ENCODE assay signal across 8 cellular contexts in the genomic region with DNA sequence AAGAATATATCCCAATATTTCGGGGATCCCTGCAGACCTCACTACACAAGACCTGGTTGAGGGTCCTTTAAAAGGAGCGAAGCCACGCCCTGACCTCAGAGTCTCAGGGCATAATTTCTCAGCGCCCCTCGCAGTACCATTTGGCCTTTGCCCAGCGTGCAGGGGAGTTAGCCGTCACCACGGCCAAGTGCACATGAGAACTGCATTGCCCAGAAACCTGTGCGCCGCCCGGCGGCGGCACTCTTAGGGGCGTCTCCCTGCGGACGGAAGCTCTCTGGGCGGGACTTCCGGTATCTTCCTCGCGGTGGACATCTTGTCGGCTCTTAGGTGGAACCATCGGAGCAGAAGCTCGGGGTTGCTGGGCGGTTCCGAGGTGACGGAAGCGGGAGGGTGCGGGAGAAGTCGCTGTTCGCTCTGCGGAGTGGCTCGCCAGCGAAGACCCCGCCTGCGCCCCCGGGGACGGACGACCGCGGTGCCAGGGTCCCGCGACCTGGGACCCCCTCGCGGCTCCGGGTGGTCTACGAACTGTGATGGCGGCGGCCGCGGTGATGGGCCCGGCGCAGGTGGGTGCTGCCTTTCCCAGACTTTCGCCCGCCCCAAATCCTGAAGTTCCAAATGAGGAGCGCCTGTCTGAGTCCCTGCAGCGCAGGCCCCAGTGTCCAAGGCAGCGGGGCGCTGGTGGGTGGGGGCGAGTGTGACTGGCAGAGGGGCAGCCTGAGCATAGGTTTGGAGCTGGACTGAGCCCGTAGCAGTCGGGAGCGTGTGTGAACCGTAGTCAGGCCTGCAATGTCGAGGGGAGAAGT. TPM values are rescaled to one million over a fixed set of nuclear protein-coding genes. Genes with fewer than 3 reads are reported as not detected.
DNase-seq lines count a peak whose midpoint lies in the region; ATAC-seq and TF ChIP-seq lines count a peak whose summit lies in the region.

A gene (plus strand): TSS at position 302 of the 803 bp plus-strand sequence. CDS start 5,227 bp downstream, outside the sequence.

- peaks cover 39% of the 10 kb centered on the region for H3K36me3 ChIP-seq in effector memory CD4-positive, alpha-beta T cell (ENCODE audit: control insufficient read depth, insufficient read depth, low read length)

- ATAC-seq in GM19328 (IDR thresholded peaks at IDR 0.05; ENCODE audit: unreplicated experiment) = peak; percentile 98
- peak; percentile 92 for ATAC-seq in HG03565 (IDR thresholded peaks at IDR 0.05; ENCODE audit: unreplicated experiment)

- H3K27me3 ChIP-seq in effector memory CD4-positive, alpha-beta T cell (replicated peaks; ENCODE audit: control insufficient read depth, insufficient read depth, low read length, poor library complexity, severe bottlenecking) = no peaks in the 10 kb centered on the region

- peak within 1 kb of the TSS; percentile 73 for H3K27ac ChIP-seq in C4-2B
- H3K27ac ChIP-seq in effector memory CD4-positive, alpha-beta T cell (ENCODE audit: insufficient read depth, low read length, poor library complexity, severe bottlenecking) = peak within 1 kb of the TSS; percentile 65

- H3K4me3 ChIP-seq in effector memory CD4-positive, alpha-beta T cell (ENCODE audit: insufficient read depth, low read depth, low read length, poor library complexity, severe bottlenecking) = peak within 1 kb of the TSS; percentile 98

- peaks cover 37% of the 10 kb centered on the region for H3K9me3 ChIP-seq in effector memory CD4-positive, alpha-beta T cell (ENCODE audit: control insufficient read depth, low read length)

- TF ChIP-seq CTCF in C4-2B (conservative IDR thresholded peaks at IDR 0.05) = no peak

- DNase-seq in NCI-H82 treated with DMSO at 0.1 percent for 48 hours (lab: John Stamatoyannopoulos, UW; ENCODE audit: unreplicated experiment) = peak; percentile 72
- peak; percentile 70 to 82 for DNase-seq in activated CD8-positive, alpha-beta memory T cell treated with anti-CD3 and anti-CD28 coated beads for 1 hour (ENCODE audit: extremely low read depth in 1 of 2, low read depth in 1 of 2)
- DNase-seq in effector memory CD4-positive, alpha-beta T cell = peak; percentile 70 to 79 (median 75)
- DNase-seq in lung microvascular endothelial cell (ENCODE audit: low read depth in 2 of 2) = peak; percentile 91 to 92
- DNase-seq in stimulated activated CD4-positive, alpha-beta T cell treated with anti-CD3 and anti-CD28 coated beads, TNF-alpha, amount 100 ng/mL, for 4 hours (ENCODE audit: low read depth in 3 of 3) = peak; percentile 69 to 81 (median 79)

- H3K4me1 ChIP-seq in effector memory CD4-positive, alpha-beta T cell (ENCODE audit: control insufficient read depth, insufficient read depth, low read length, poor library complexity, severe bottlenecking) = peaks cover 12% of the 10 kb centered on the region

RNA-seq across cellular contexts. Expression of the gene that starts here (rescaled TPM):
- 13.7 and 15.9 TPM in 2 replicates for total RNA-seq in lung microvascular endothelial cell

Comparison
In these comparisons a context has a peak if more than half of its experiments do, and no peak if none do; other contexts are left out.
1. Peak in every context shown above with its lines: DNase-seq, ATAC-seq, H3K4me3 ChIP-seq and H3K27ac ChIP-seq.